Comparison of ENCODE assay signal across 1 cellular context in genomic region chr22:37311761-37312312, GRCh38.
TF ChIP-seq lines count a peak whose summit lies in the region.

No MANE protein-coding gene starts in this region.

TF ChIP-seq in HepG2, 621 proteins besides CTCF, POLR2A, EP300 and RAD21:
- TF ChIP-seq ZNF263 (CRISPR knock-in tag; IDR thresholded peaks at IDR 0.05), result peak; percentile 75
- no peak for TF ChIP-seq POGK (CRISPR knock-in tag; conservative IDR thresholded peaks at IDR 0.05)
TF ChIP-seq in HepG2: peak in this region for 1.
